7 cellular contexts compared by ENCODE assay signal in the genomic region with DNA sequence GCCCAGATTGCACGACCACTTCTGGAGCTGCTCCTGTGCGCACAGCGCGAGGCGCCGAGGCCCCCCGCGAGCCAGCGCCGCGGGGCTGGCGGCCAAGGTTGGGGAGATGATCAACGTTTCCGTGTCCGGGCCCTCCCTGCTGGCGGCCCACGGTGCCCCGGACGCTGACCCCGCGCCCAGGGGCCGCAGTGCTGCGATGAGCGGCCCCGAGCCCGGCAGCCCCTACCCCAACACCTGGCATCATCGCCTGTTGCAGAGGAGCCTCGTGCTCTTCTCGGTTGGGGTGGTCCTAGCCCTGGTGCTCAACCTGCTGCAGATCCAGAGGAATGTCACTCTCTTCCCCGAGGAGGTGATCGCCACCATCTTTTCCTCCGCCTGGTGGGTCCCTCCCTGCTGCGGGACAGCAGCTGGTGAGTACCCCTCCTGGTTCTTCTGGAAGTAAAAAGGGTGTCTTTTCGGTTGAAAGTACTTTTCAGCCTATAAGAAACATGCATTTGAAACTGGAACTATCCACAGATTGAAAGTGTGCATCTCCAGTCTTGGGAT. TPM values are rescaled to one million over a fixed set of nuclear protein-coding genes. Genes with fewer than 3 reads are reported as not detected.
DNase-seq lines count a peak whose midpoint lies in the region; ATAC-seq, FAIRE-seq and TF ChIP-seq lines count a peak whose summit lies in the region.

No MANE protein-coding gene starts in this region.

- no peaks in the 10 kb centered on the region for H3K36me3 ChIP-seq in left ventricle myocardium inferior
- peaks cover 0 to 12% (median 4%) of the 10 kb centered on the region in 3 donors for H3K36me3 ChIP-seq in skeletal muscle tissue (ENCODE audit: control insufficient read depth in 3 of 3, insufficient read depth in 3 of 3, low read length in 3 of 3)

- H3K27ac ChIP-seq in left ventricle myocardium inferior (replicated peaks) (peak overlapping the region; percentile 92), skeletal muscle tissue (ENCODE audit: low read depth, low read length) (peak overlapping the region; percentile 73)

- ATAC-seq in GM18517 (IDR thresholded peaks at IDR 0.05; ENCODE audit: unreplicated experiment), result peak; percentile 4
- ATAC-seq in HG03045 (IDR thresholded peaks at IDR 0.05; ENCODE audit: unreplicated experiment), result peak; percentile 4
- no peak for ATAC-seq in HG02970 (IDR thresholded peaks at IDR 0.05; ENCODE audit: low FRiP score, unreplicated experiment)

- DNase-seq in activated T-helper 1 cell treated with Interleukin-2 at 50 U/mL for 16 hours (ENCODE audit: low read depth) (peak; percentile 9), left ventricle myocardium inferior (no peak), frontal cortex (ENCODE audit: low spot score in 2 of 2) (no peak)

- H3K27me3 ChIP-seq in left ventricle myocardium inferior (ENCODE audit: low read depth), result no peaks in the 10 kb centered on the region
- H3K27me3 ChIP-seq in skeletal muscle tissue (ENCODE audit: control insufficient read depth in 3 of 3, insufficient read depth in 3 of 3, low read length in 3 of 3), result no peaks in the 10 kb centered on the region

- FAIRE-seq in frontal cortex (lab: Jason Lieb, UNC), result no peak

- H3K9ac ChIP-seq in skeletal muscle tissue (ENCODE audit: low read depth in 1 of 3, low read length in 3 of 3), result peak overlapping the region; percentile 62 to 83 (median 68)

- no peaks in the 10 kb centered on the region for H3K9me3 ChIP-seq in left ventricle myocardium inferior (replicated peaks)
- H3K9me3 ChIP-seq in skeletal muscle tissue (ENCODE audit: control insufficient read depth in 3 of 3, low read length in 3 of 3), result no peaks in the 10 kb centered on the region

- peak overlapping the region; percentile 92 for H3K4me3 ChIP-seq in left ventricle myocardium inferior
- peak overlapping the region; percentile 78 to 86 (median 82) for H3K4me3 ChIP-seq in skeletal muscle tissue (ENCODE audit: low read length in 3 of 3)

- H3K4me1 ChIP-seq in left ventricle myocardium inferior, result peaks cover 49% of the 10 kb centered on the region
- H3K4me1 ChIP-seq in skeletal muscle tissue (ENCODE audit: control insufficient read depth in 3 of 3, insufficient read depth in 3 of 3, low read length in 3 of 3), result peaks cover 23 to 27% (median 26%) of the 10 kb centered on the region in 3 donors

- intact Hi-C loops in left ventricle myocardium inferior (cut with micrococcal nuclease), result no loop called here

- no peak for TF ChIP-seq CTCF in left ventricle myocardium inferior (IDR thresholded peaks at IDR 0.05; ENCODE audit: borderline replicate concordance)

RNA-seq across cellular contexts. Expression of gene INSIG1, which starts 0.7 kb away (rescaled TPM):
- total RNA-seq in left ventricle myocardium inferior, result 7.5 TPM
- total RNA-seq in skeletal muscle tissue, result 25.1 TPM
- total RNA-seq in frontal cortex, result 105 TPM
